In the genomic region with DNA sequence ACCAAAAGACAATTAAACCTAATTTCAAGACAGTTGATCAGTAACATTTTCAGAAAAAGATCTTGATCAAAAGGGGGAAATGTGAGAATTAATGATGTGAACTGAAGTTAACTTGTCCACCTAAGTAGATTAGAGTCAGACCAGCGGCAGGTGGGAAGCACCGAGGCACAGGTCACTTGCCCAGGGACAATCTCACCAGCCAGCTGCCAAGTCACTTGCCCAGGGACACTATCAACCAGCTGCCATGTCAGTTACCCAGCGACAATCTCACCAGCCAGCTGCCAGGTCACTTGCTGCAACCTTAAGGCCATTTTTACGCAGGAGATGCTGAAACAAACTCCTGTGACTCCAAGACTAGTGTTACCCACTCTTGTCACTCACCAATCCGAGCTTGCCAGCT, we compare ENCODE assay signal across 2 cellular contexts.
"Had no signal": no experiment of that assay in that cellular context is flagged by ENCODE, and none has a peak within 500 bp of the region (broad histone marks: within the 10 kb centered on the region; RNA-seq: fewer than 3 reads in every experiment).

No MANE protein-coding gene starts in this region.

- DNase-seq: GDM1, GF-D8 had no signal
